ENCODE assay signal across 9 cellular contexts in genomic region chr20:47577271-47577670, GRCh38.
DNase-seq lines count a peak whose midpoint lies in the region; ATAC-seq and TF ChIP-seq lines count a peak whose summit lies in the region.
"Had no signal": no experiment of that assay in that cellular context is flagged by ENCODE, and none has a peak within 500 bp of the region (broad histone marks: within the 10 kb centered on the region; RNA-seq: fewer than 3 reads in every experiment).

No MANE protein-coding gene starts in this region.

- no peak overlapping the region for H3K9ac ChIP-seq in mucosa of rectum (ENCODE audit: low read depth in 1 of 2, low read length in 2 of 2)

- H3K4me1 ChIP-seq in left ventricle myocardium inferior = peaks cover 94% of the 10 kb centered on the region
- peaks cover 21 to 29% of the 10 kb centered on the region in 2 donors for H3K4me1 ChIP-seq in mucosa of rectum (ENCODE audit: control insufficient read depth in 2 of 2, insufficient read depth in 2 of 2, low read length in 2 of 2)
- H3K4me1 ChIP-seq in vagina = peaks cover 81% of the 10 kb centered on the region

- H3K4me3 Mint-ChIP-seq in activated T-helper 17 cell treated with anti-CD3 and anti-CD28 coated beads, Interleukin-2, amount 50 U/mL, for 72 hours = peak overlapping the region; percentile 64

- ATAC-seq in Right ventricle myocardium inferior (no peak), HG03354 (IDR thresholded peaks at IDR 0.05; ENCODE audit: poor library complexity, severe bottlenecking, unreplicated experiment) (no peak)
- no peak for ATAC-seq in activated T-helper 17 cell treated with anti-CD3 and anti-CD28 coated beads, Interleukin-2, amount 50 U/mL, for 72 hours (replicated peaks)

- H3K36me3 ChIP-seq in left ventricle myocardium inferior (no peaks in the 10 kb centered on the region), mucosa of rectum (ENCODE audit: control insufficient read depth in 2 of 2, insufficient read depth in 2 of 2, low read length in 2 of 2) (no peaks in the 10 kb centered on the region), vagina (no peaks in the 10 kb centered on the region)

- peak overlapping the region; percentile 29 for H3K27ac Mint-ChIP-seq in activated T-helper 17 cell treated with anti-CD3 and anti-CD28 coated beads, Interleukin-2, amount 50 U/mL, for 72 hours
- H3K27ac Mint-ChIP-seq: activated CD8-positive, alpha-beta T cell treated with anti-CD3 and anti-CD28 coated beads, Interleukin-2, amount 10 ng/mL, durations not matched to agents 7 days and 5 days had no signal

- TF ChIP-seq CTCF in left ventricle myocardium inferior (IDR thresholded peaks at IDR 0.05; ENCODE audit: borderline replicate concordance) = no peak
- TF ChIP-seq CTCF in vagina (IDR thresholded peaks at IDR 0.05) = no peak

- intact Hi-C loops in left ventricle myocardium inferior (cut with micrococcal nuclease) (no loop called here), Right ventricle myocardium inferior (cut with DNase I) (loop anchor here (5.0 kb wide), 1 partner anchor 75 kb away; the partner anchor contains the start of gene NCOA3), vagina (cut with DNase I) (no loop called here)

- H3K9me3 ChIP-seq in left ventricle myocardium inferior (replicated peaks) = peaks cover 1% of the 10 kb centered on the region
- no peaks in the 10 kb centered on the region for H3K9me3 ChIP-seq in mucosa of rectum (ENCODE audit: control insufficient read depth in 2 of 2, low read length in 2 of 2)
- no peaks in the 10 kb centered on the region for H3K9me3 ChIP-seq in vagina

- DNase-seq in left ventricle myocardium inferior (no peak), Right ventricle myocardium inferior (ENCODE audit: missing footprints) (no peak), vagina (ENCODE audit: extremely low spot score in 2 of 2) (no peak), ureter (ENCODE audit: low spot score) (no peak), retina (no peak)

- peak overlapping the region; percentile 84 for H3K27ac ChIP-seq in left ventricle myocardium inferior (replicated peaks)
- peak overlapping the region; percentile 10 to 40 for H3K27ac ChIP-seq in mucosa of rectum (ENCODE audit: low read depth in 2 of 2, low read length in 2 of 2)
- peak overlapping the region; percentile 42 for H3K27ac ChIP-seq in vagina

- TF ChIP-seq POLR2A in vagina (IDR thresholded peaks at IDR 0.05) = no peak

- H3K9me3 Mint-ChIP-seq in activated T-helper 17 cell treated with anti-CD3 and anti-CD28 coated beads, Interleukin-2, amount 50 U/mL, for 72 hours = no peaks in the 10 kb centered on the region

- H3K36me3 Mint-ChIP-seq in activated T-helper 17 cell treated with anti-CD3 and anti-CD28 coated beads, Interleukin-2, amount 50 U/mL, for 72 hours (ENCODE audit: low read depth) = peaks cover 32% of the 10 kb centered on the region

- H3K4me3 ChIP-seq in left ventricle myocardium inferior (peak overlapping the region; percentile 50), mucosa of rectum (ENCODE audit: low read length in 2 of 2) (peak overlapping the region in 1 of 2 donors; percentile 48), vagina (no peak overlapping the region)

- H3K27me3 ChIP-seq in left ventricle myocardium inferior (ENCODE audit: low read depth) (no peaks in the 10 kb centered on the region), mucosa of rectum (ENCODE audit: control insufficient read depth in 2 of 2, insufficient read depth in 2 of 2, low read length in 2 of 2) (no peaks in the 10 kb centered on the region), vagina (no peaks in the 10 kb centered on the region)

- peaks cover 48% of the 10 kb centered on the region for H3K4me1 Mint-ChIP-seq in activated T-helper 17 cell treated with anti-CD3 and anti-CD28 coated beads, Interleukin-2, amount 50 U/mL, for 72 hours

- H3K27me3 Mint-ChIP-seq in activated T-helper 17 cell treated with anti-CD3 and anti-CD28 coated beads, Interleukin-2, amount 50 U/mL, for 72 hours = no peaks in the 10 kb centered on the region

Comparison
In these comparisons a context has a peak if more than half of its experiments do, and no peak if none do; other contexts are left out.
1. H3K27ac ChIP-seq: peak in every context shown above with its lines; median percentile 84 in left ventricle myocardium inferior; 42 in vagina; 25 in mucosa of rectum.